12 cellular contexts compared by ENCODE assay signal in the genomic region with DNA sequence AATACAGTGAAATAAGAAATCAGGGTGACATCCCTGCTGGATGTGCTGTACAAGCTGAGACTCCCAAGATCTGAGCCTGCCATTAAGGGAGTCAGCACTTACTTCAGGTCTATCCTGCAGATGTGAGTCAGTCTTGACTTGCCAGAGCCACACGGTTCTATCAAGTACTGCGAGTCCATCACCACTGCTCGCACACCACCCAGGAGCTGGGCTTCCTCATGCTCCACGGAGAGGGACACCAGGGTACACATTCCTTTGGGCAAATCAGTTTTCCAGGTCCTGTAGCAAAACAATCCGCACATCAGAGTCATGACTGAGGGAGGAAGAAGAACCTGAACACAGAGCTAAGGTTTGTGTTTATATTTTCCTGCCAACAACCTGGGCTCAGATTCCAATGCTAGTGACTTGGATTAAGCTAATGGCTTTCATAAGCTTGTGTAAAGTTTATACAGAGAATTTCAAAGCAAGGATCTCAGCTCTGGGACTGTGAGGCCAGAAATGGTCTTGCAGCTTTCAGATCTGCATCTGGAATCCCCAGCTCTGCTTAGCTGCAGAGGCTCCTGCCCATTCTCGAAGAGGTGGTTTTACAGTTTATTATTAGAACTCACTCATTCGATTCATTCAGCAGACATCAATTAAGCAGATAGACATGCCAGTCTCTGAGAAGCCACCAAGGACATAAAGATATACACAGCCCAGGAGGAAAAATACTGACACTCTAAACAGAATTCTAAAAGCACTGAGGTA.
A peak's percentile ranks its signal among the peaks of the same experiment; 100 is the strongest.
DNase-seq lines count a peak whose midpoint lies in the region; ATAC-seq and TF ChIP-seq lines count a peak whose summit lies in the region.
"Had no signal": no experiment of that assay in that cellular context is flagged by ENCODE, and none has a peak within 500 bp of the region (broad histone marks: within the 10 kb centered on the region; RNA-seq: fewer than 3 reads in every experiment).

No MANE protein-coding gene starts in this region.

- H3K18ac ChIP-seq in IMR-90 (ENCODE audit: low read depth, low read length) = peak overlapping the region; percentile 90

- peak overlapping the region; percentile 49 for H3K4ac ChIP-seq in IMR-90 (ENCODE audit: low read depth, low read length)

- H3K27ac Mint-ChIP-seq in mesothelial cell of epicardium (peak overlapping the region; percentile 14), T-helper 17 cell (no peak overlapping the region), T-cell (no peak overlapping the region)
- H3K27ac Mint-ChIP-seq: effector memory CD8-positive, alpha-beta T cell had no signal

- H3K14ac ChIP-seq in IMR-90 (replicated peaks; ENCODE audit: low read depth, low read length) = peak overlapping the region; percentile 59

- H3K4me1 Mint-ChIP-seq in mesothelial cell of epicardium (peaks cover 17% of the 10 kb centered on the region), T-helper 17 cell (peaks cover 3% of the 10 kb centered on the region), T-cell (no peaks in the 10 kb centered on the region)

- no TSS peak for BruUV-seq in IMR-90 (replicated peaks; lab: Mats Ljungman, UMichigan)

- DNase-seq in EH (ENCODE audit: low read depth) = peak; percentile 34
- peak; percentile 62 for DNase-seq in IMR-90
- DNase-seq in mesothelial cell of epicardium (ENCODE audit: low spot score in 2 of 2, unreplicated experiment in 2 of 2) = no peak
- no peak for DNase-seq in T-helper 17 cell
- no peak for DNase-seq in T-cell
- DNase-seq: activated effector memory CD4-positive, alpha-beta T cell treated with anti-CD3 and anti-CD28 coated beads, Interleukin-2, amount 50 U/mL, for 16 hours; effector memory CD8-positive, alpha-beta T cell; testis had no signal

- H4K5ac ChIP-seq in IMR-90 (ENCODE audit: low read depth, low read length) = peak overlapping the region; percentile 83

- POLR2A ChIA-PET in IMR-90 (lab: Charles Lee; ENCODE audit: unreplicated experiment) = no interaction called here
- POLR2A ChIA-PET in T-cell (lab: Charles Lee) = no interaction called here

- TF ChIP-seq CTCF in IMR-90 (conservative IDR thresholded peaks at IDR 0.05; ENCODE audit: low read depth, low read length) (no peak), mesothelial cell of epicardium (IDR thresholded peaks at IDR 0.05; ENCODE audit: unreplicated experiment) (no peak)

- no peak for TF ChIP-seq POLR2A in IMR-90 (IDR thresholded peaks at IDR 0.05; ENCODE audit: low read depth, low read length)

- H3K4me3 Mint-ChIP-seq in mesothelial cell of epicardium (no peak overlapping the region), T-helper 17 cell (no peak overlapping the region), T-cell (no peak overlapping the region)
- H3K4me3 Mint-ChIP-seq: effector memory CD8-positive, alpha-beta T cell had no signal

- 72% methylated on average over 6 of the region's 7 CpGs; no CpG with 5 or more reads in 1 of the 2 experiments for WGBS in IMR-90 (ENCODE audit: extremely low coverage in 2 of 2, insufficient read length in 1 of 2), 2 experiments

- H3K9me3 Mint-ChIP-seq in mesothelial cell of epicardium = no peaks in the 10 kb centered on the region
- H3K9me3 Mint-ChIP-seq in T-cell = no peaks in the 10 kb centered on the region
- H3K9me3 Mint-ChIP-seq: effector memory CD8-positive, alpha-beta T cell had no signal

- H3K36me3 Mint-ChIP-seq in mesothelial cell of epicardium (peaks cover 35% of the 10 kb centered on the region), T-helper 17 cell (ENCODE audit: low read depth) (no peaks in the 10 kb centered on the region), T-cell (no peaks in the 10 kb centered on the region)

- ATAC-seq in GM21367 (IDR thresholded peaks at IDR 0.05; ENCODE audit: unreplicated experiment) (peak; percentile 36), IMR-90 (ENCODE audit: low read depth) (peak; percentile 44), HG03439 (IDR thresholded peaks at IDR 0.05; ENCODE audit: unreplicated experiment) (no peak), T-helper 17 cell (no peak), T-cell (replicated peaks in 1 of 4) (no peak)
- ATAC-seq in activated CD4-positive, CD25-positive, alpha-beta regulatory T cell treated with anti-CD3 and anti-CD28 coated beads, Interleukin-2, amount 50 U/mL, for 24 hours = no peak
- ATAC-seq: effector memory CD8-positive, alpha-beta T cell had no signal

- dilution Hi-C loops in IMR-90 (cut with HindIII; ENCODE audit: low sequenced_read_pairs, unreplicated experiment) = no loop called here

- no peak overlapping the region for H3K9ac ChIP-seq in IMR-90 (ENCODE audit: low read depth, low read length)
- H3K9ac ChIP-seq: parathyroid adenoma had no signal

- no peaks in the 10 kb centered on the region for H3K27me3 Mint-ChIP-seq in mesothelial cell of epicardium (ENCODE audit: low read depth)
- H3K27me3 Mint-ChIP-seq in T-helper 17 cell = peaks cover 55% of the 10 kb centered on the region
- H3K27me3 Mint-ChIP-seq in T-cell = peaks cover 30 to 37% of the 10 kb centered on the region in 2 donors

- TF ChIP-seq RAD21 in IMR-90 (IDR thresholded peaks at IDR 0.05; ENCODE audit: low read length) = no peak

- no peak overlapping the region for H2BK15ac ChIP-seq in IMR-90 (ENCODE audit: low read depth, low read length)

- H2AFZ ChIP-seq in IMR-90 (replicated peaks; ENCODE audit: low read length, poor library complexity) = peak overlapping the region; percentile 46
- H2AFZ ChIP-seq: parathyroid adenoma had no signal

- intact Hi-C loops in IMR-90 (cut with micrococcal nuclease) = loop anchor here (5.0 kb wide), 2 partner anchors 435 to 460 kb away; no protein-coding TSS in a partner anchor

- peak overlapping the region in 1 of 2 experiments; percentile 93; a peak in 3 of 4 replicates for H4K8ac ChIP-seq in IMR-90 (ENCODE audit: low read depth in 2 of 2, low read length in 2 of 2)

- peak overlapping the region; percentile 63; the same call in 1 of the 2 replicates for H3K56ac ChIP-seq in IMR-90 (ENCODE audit: extremely low read depth, insufficient read depth, low read length)

- no peak overlapping the region for H3K23ac ChIP-seq in IMR-90 (ENCODE audit: low read depth, low read length)

- CTCF ChIA-PET in IMR-90 (lab: Yijun Ruan, JAX) = interaction anchor here (0.5 kb wide), 1 partner anchor 61 kb away, joined by 5 read pairs; no protein-coding TSS in a partner anchor
- CTCF ChIA-PET in T-cell (lab: Charles Lee) = no interaction called here

- H2BK5ac ChIP-seq in IMR-90 (ENCODE audit: low read depth, low read length, poor library complexity, severe bottlenecking) = peak overlapping the region; percentile 87

- peaks cover 22 to 51% of the 10 kb centered on the region in 2 experiments for H3K79me1 ChIP-seq in IMR-90 (ENCODE audit: low read depth in 1 of 2, low read length in 2 of 2)

- peaks cover 36% of the 10 kb centered on the region for H3K4me1 ChIP-seq in IMR-90 (ENCODE audit: control insufficient read depth, insufficient read depth, low read length)

- peak overlapping the region; percentile 89 for H2BK120ac ChIP-seq in IMR-90 (ENCODE audit: low read depth, low read length)

- peak overlapping the region; percentile 63; the same call in 1 of the 2 replicates for H4K91ac ChIP-seq in IMR-90 (ENCODE audit: insufficient read depth, low read depth, low read length)

- H3K27ac ChIP-seq in IMR-90 (ENCODE audit: insufficient read depth, low read length) = peak overlapping the region; percentile 82
- H3K27ac ChIP-seq: parathyroid adenoma, testis had no signal

- H3K36me3 ChIP-seq in IMR-90 (ENCODE audit: control insufficient read depth, insufficient read depth, low read length) = peaks cover 55% of the 10 kb centered on the region

- peak overlapping the region; percentile 82 for H2BK20ac ChIP-seq in IMR-90 (ENCODE audit: low read depth, low read length)

- peaks cover 36% of the 10 kb centered on the region for H3K9me1 ChIP-seq in IMR-90 (ENCODE audit: insufficient read depth, low read length)

- H3K9me3 ChIP-seq in IMR-90 (ENCODE audit: control insufficient read depth, insufficient read depth, low read length) (no peaks in the 10 kb centered on the region), T-helper 17 cell (ENCODE audit: control insufficient read depth, low read length, poor library complexity, severe bottlenecking) (no peaks in the 10 kb centered on the region)
- H3K9me3 ChIP-seq: testis had no signal

- peaks cover 11% of the 10 kb centered on the region; the same call in 1 of the 2 replicates for H4K20me1 ChIP-seq in IMR-90 (ENCODE audit: insufficient read depth, low read length)

- H2AK9ac ChIP-seq in IMR-90 (replicated peaks; ENCODE audit: low read depth, low read length, poor library complexity) = no peak overlapping the region

- no peak overlapping the region for H3K4me2 ChIP-seq in IMR-90 (ENCODE audit: low read depth, low read length)

- in situ Hi-C loops in IMR-90 (cut with MboI; ENCODE audit: low sequenced_read_pairs) = no loop called here

- no peak overlapping the region for H3K4me3 ChIP-seq in IMR-90 (ENCODE audit: insufficient read depth, low read depth, low read length)
- H3K4me3 ChIP-seq: testis had no signal

- H2AK5ac ChIP-seq in IMR-90 (ENCODE audit: low read depth, low read length) = peak overlapping the region; percentile 83

- H3K27me3 ChIP-seq in IMR-90 (ENCODE audit: control insufficient read depth, insufficient read depth, low read length) = no peaks in the 10 kb centered on the region
- H3K27me3 ChIP-seq: testis had no signal

TF ChIP-seq in IMR-90, 13 proteins besides CTCF, POLR2A, EP300 and RAD21 (continues in another document):
- no peak for TF ChIP-seq MXI1 (IDR thresholded peaks at IDR 0.05; ENCODE audit: borderline replicate concordance, low read depth, low read length)
- no peak for TF ChIP-seq MAFK (IDR thresholded peaks at IDR 0.05; ENCODE audit: low read depth, low read length)
- TF ChIP-seq NFE2L2 (IDR thresholded peaks at IDR 0.05; ENCODE audit: low read depth, low read length) = no peak
- TF ChIP-seq CHD1 (IDR thresholded peaks at IDR 0.05; ENCODE audit: low read depth, low read length) = no peak
- TF ChIP-seq RFX5 (IDR thresholded peaks at IDR 0.05; ENCODE audit: low read depth, low read length) = no peak
- TF ChIP-seq SMC3 (IDR thresholded peaks at IDR 0.05; ENCODE audit: low read depth, low read length) = no peak
- no peak for TF ChIP-seq CEBPB (IDR thresholded peaks at IDR 0.05; ENCODE audit: low read depth, low read length)
- TF ChIP-seq, protein P1, sequence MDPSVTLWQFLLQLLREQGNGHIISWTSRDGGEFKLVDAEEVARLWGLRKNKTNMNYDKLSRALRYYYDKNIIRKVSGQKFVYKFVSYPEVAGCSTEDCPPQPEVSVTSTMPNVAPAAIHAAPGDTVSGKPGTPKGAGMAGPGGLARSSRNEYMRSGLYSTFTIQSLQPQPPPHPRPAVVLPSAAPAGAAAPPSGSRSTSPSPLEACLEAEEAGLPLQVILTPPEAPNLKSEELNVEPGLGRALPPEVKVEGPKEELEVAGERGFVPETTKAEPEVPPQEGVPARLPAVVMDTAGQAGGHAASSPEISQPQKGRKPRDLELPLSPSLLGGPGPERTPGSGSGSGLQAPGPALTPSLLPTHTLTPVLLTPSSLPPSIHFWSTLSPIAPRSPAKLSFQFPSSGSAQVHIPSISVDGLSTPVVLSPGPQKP (IDR thresholded peaks at IDR 0.05; ENCODE audit: borderline replicate concordance, low read depth, low read length) = no peak

Comparison
In these comparisons a context has a peak if more than half of its experiments do, and no peak if none do; other contexts are left out.
1. DNase-seq: peak in EH (single experiment) and IMR-90 (single experiment); none in mesothelial cell of epicardium (0 of 2), T-helper 17 cell (0 of 3) and T-cell (0 of 34).
2. ATAC-seq: peak in GM21367 (single experiment) and IMR-90 (single experiment); none in activated CD4-positive, CD25-positive, alpha-beta regulatory T cell treated with anti-CD3 and anti-CD28 coated beads, Interleukin-2, amount 50 U/mL, for 24 hours (0 of 2), HG03439 (single experiment), T-helper 17 cell (single experiment) and T-cell (0 of 4).